12 cellular contexts compared by ENCODE assay signal in genomic region chr1:203630697-203631096, GRCh38. TPM values are rescaled to one million over a fixed set of nuclear protein-coding genes. Genes with fewer than 3 reads are reported as not detected.
DNase-seq lines count a peak whose midpoint lies in the region; ATAC-seq and TF ChIP-seq lines count a peak whose summit lies in the region.
"Had no signal": no experiment of that assay in that cellular context is flagged by ENCODE, and none has a peak within 500 bp of the region (broad histone marks: within the 10 kb centered on the region; RNA-seq: fewer than 3 reads in every experiment).

No MANE protein-coding gene starts in this region.

- peaks cover 0 to 3% (median under 1%) of the 10 kb centered on the region in 3 donors for H3K36me3 ChIP-seq in tibial artery

- H3K27ac ChIP-seq in tibial artery: peak overlapping the region; percentile 85 to 86
- H3K27ac ChIP-seq: A549, HL-60, SK-N-MC had no signal

- H3K9me3 Mint-ChIP-seq in activated CD4-positive, alpha-beta T cell treated with anti-CD3 and anti-CD28 coated beads, Interleukin-2, amount 10 ng/mL, durations not matched to agents 24 days and 14 days: no peaks in the 10 kb centered on the region
- H3K9me3 Mint-ChIP-seq in central memory CD8-positive, alpha-beta T cell: no peaks in the 10 kb centered on the region
- H3K9me3 Mint-ChIP-seq in memory B cell: no peaks in the 10 kb centered on the region

- DNase-seq in activated CD4-positive, alpha-beta T cell treated with anti-CD3 and anti-CD28 coated beads, Interleukin-2, amount 10 ng/mL, durations not matched to agents 24 days and 14 days: no peak
- no peak for DNase-seq in activated CD4-positive, alpha-beta T cell treated with anti-CD3 and anti-CD28 coated beads for 48 hours
- no peak for DNase-seq in central memory CD8-positive, alpha-beta T cell (ENCODE audit: low spot score in 2 of 2)
- DNase-seq in memory B cell (ENCODE audit: low spot score in 2 of 2): no peak
- DNase-seq in tibial artery: no peak
- DNase-seq in activated effector memory CD4-positive, alpha-beta T cell treated with Interleukin-2 at 50 U/mL for 16 hours: no peak
- no peak for DNase-seq in NCI-H1436 treated with DMSO at 0.1 percent for 48 hours (lab: John Stamatoyannopoulos, UW)
- DNase-seq: NCI-H2081 treated with DMSO at 0.1 percent for 48 hours had no signal

- no peaks in the 10 kb centered on the region for H3K27me3 Mint-ChIP-seq in activated CD4-positive, alpha-beta T cell treated with anti-CD3 and anti-CD28 coated beads, Interleukin-2, amount 10 ng/mL, durations not matched to agents 24 days and 14 days
- no peaks in the 10 kb centered on the region for H3K27me3 Mint-ChIP-seq in central memory CD8-positive, alpha-beta T cell
- no peaks in the 10 kb centered on the region for H3K27me3 Mint-ChIP-seq in memory B cell

- no peaks in the 10 kb centered on the region for H3K9me3 ChIP-seq in tibial artery
- H3K9me3 ChIP-seq: A549 had no signal

- intact Hi-C loops in activated CD4-positive, alpha-beta T cell treated with anti-CD3 and anti-CD28 coated beads, Interleukin-2, amount 10 ng/mL, durations not matched to agents 24 days and 14 days (cut with micrococcal nuclease): no loop called here
- intact Hi-C loops in tibial artery (cut with DNase I; ENCODE audit: low total_unique reads): no loop called here

- peaks cover 0 to 46% (median 30%) of the 10 kb centered on the region in 4 donors for H3K4me1 ChIP-seq in tibial artery

- H3K27ac Mint-ChIP-seq in activated CD4-positive, alpha-beta T cell treated with anti-CD3 and anti-CD28 coated beads, Interleukin-2, amount 10 ng/mL, durations not matched to agents 24 days and 14 days: peak overlapping the region; percentile 97
- peak overlapping the region; percentile 98 for H3K27ac Mint-ChIP-seq in central memory CD8-positive, alpha-beta T cell (ENCODE audit: low read depth)
- peak overlapping the region; percentile 84 for H3K27ac Mint-ChIP-seq in memory B cell

- no peak for ATAC-seq in central memory CD8-positive, alpha-beta T cell (replicated peaks; ENCODE audit: extremely low read depth, poor library complexity, severe bottlenecking)
- ATAC-seq in memory B cell (ENCODE audit: low read depth) (no peak), esophagus mucosa (no peak)
- ATAC-seq: A549 had no signal

- TF ChIP-seq CTCF in tibial artery (IDR thresholded peaks at IDR 0.05): no peak

- peaks cover 56% of the 10 kb centered on the region for H3K4me1 Mint-ChIP-seq in activated CD4-positive, alpha-beta T cell treated with anti-CD3 and anti-CD28 coated beads, Interleukin-2, amount 10 ng/mL, durations not matched to agents 24 days and 14 days
- H3K4me1 Mint-ChIP-seq in central memory CD8-positive, alpha-beta T cell: peaks cover 69% of the 10 kb centered on the region
- peaks cover 39% of the 10 kb centered on the region for H3K4me1 Mint-ChIP-seq in memory B cell

- peak overlapping the region; percentile 96 for H3K4me3 Mint-ChIP-seq in activated CD4-positive, alpha-beta T cell treated with anti-CD3 and anti-CD28 coated beads, Interleukin-2, amount 10 ng/mL, durations not matched to agents 24 days and 14 days
- peak overlapping the region; percentile 100 for H3K4me3 Mint-ChIP-seq in central memory CD8-positive, alpha-beta T cell
- peak overlapping the region; percentile 15 for H3K4me3 Mint-ChIP-seq in memory B cell

- H3K27me3 ChIP-seq in tibial artery: no peaks in the 10 kb centered on the region

- peak overlapping the region in 1 of 2 donors; percentile 61 for H3K4me3 ChIP-seq in tibial artery
- H3K4me3 ChIP-seq: A549, SK-N-MC had no signal

- peaks cover 32% of the 10 kb centered on the region for H3K36me3 Mint-ChIP-seq in activated CD4-positive, alpha-beta T cell treated with anti-CD3 and anti-CD28 coated beads, Interleukin-2, amount 10 ng/mL, durations not matched to agents 24 days and 14 days (ENCODE audit: low read depth)
- peaks cover 50% of the 10 kb centered on the region for H3K36me3 Mint-ChIP-seq in central memory CD8-positive, alpha-beta T cell (ENCODE audit: insufficient read depth)
- peaks cover 2% of the 10 kb centered on the region for H3K36me3 Mint-ChIP-seq in memory B cell

RNA-seq across cellular contexts. Expression of gene ATP2B4, which starts 4.1 kb away (rescaled TPM):
- total RNA-seq in activated CD4-positive, alpha-beta T cell treated with anti-CD3 and anti-CD28 coated beads, Interleukin-2, amount 10 ng/mL, durations not matched to agents 24 days and 14 days: 32.7 and 33.5 TPM in 2 replicates
- 28.3 TPM for total RNA-seq in esophagus mucosa

Comparison
In these comparisons a context has a peak if more than half of its experiments do, and no peak if none do; other contexts are left out.
1. H3K4me3 Mint-ChIP-seq: peak in every context shown above with its lines; median percentile 100 in central memory CD8-positive, alpha-beta T cell; 96 in activated CD4-positive, alpha-beta T cell treated with anti-CD3 and anti-CD28 coated beads, Interleukin-2, amount 10 ng/mL, durations not matched to agents 24 days and 14 days; 15 in memory B cell.